In genomic region chr17:27657620-27658019, GRCh38 we compare ENCODE assay signal across 15 cellular contexts. TPM values are rescaled to one million over a fixed set of nuclear protein-coding genes. Genes with fewer than 3 reads are reported as not detected.
A peak's percentile ranks its signal among the peaks of the same experiment; 100 is the strongest.
DNase-seq lines count a peak whose midpoint lies in the region; ATAC-seq and TF ChIP-seq lines count a peak whose summit lies in the region.
"Had no signal": no experiment of that assay in that cellular context is flagged by ENCODE, and none has a peak within 500 bp of the region (broad histone marks: within the 10 kb centered on the region; RNA-seq: fewer than 3 reads in every experiment).

No MANE protein-coding gene starts in this region.

- no peaks in the 10 kb centered on the region for H3K36me3 ChIP-seq in mesendoderm (ENCODE audit: control insufficient read depth, insufficient read depth, low read length)
- H3K36me3 ChIP-seq: pancreas had no signal

- H3K4me2 ChIP-seq in mesendoderm (ENCODE audit: low read length): no peak overlapping the region

- no peak for TF ChIP-seq CTCF in cardiac fibroblast (IDR thresholded peaks at IDR 0.05; ENCODE audit: low read depth, low read length)
- TF ChIP-seq CTCF in GM10248 (IDR thresholded peaks at IDR 0.05; ENCODE audit: control extremely low read depth, extremely low read depth, low read depth, missing control alignments): no peak

- POLR2A ChIA-PET in GM10248 (lab: Yijun Ruan, JAX): no interaction called here

- H3K56ac ChIP-seq in mesendoderm (ENCODE audit: low read length): no peak overlapping the region

- no peak overlapping the region for H3K9ac ChIP-seq in mesendoderm (ENCODE audit: low read length)

- WGBS in mesendoderm (ENCODE audit: extremely low coverage, insufficient coverage, low lambda C conversion rate): no CpG with 5 or more reads among the region's 5 CpGs

- no peak overlapping the region for H3K4ac ChIP-seq in mesendoderm (ENCODE audit: low read depth, low read length)

- H3K4me3 ChIP-seq in cardiac fibroblast (replicated peaks in 1 of 2; ENCODE audit: low read depth in 2 of 2, low read length in 2 of 2) (no peak overlapping the region), mesendoderm (ENCODE audit: low read length) (no peak overlapping the region)
- H3K4me3 ChIP-seq: pancreas had no signal

- H2BK120ac ChIP-seq in mesendoderm (ENCODE audit: low read depth, low read length): no peak overlapping the region

- no peak for ATAC-seq in GM21390 (IDR thresholded peaks at IDR 0.05; ENCODE audit: unreplicated experiment)
- no peak for ATAC-seq in Right ventricle myocardium inferior
- ATAC-seq: activated T-helper 17 cell treated with anti-CD3 and anti-CD28 coated beads, Interleukin-2, amount 50 U/mL, for 72 hours; pancreas had no signal

- H4K8ac ChIP-seq in mesendoderm (ENCODE audit: low read depth, low read length): no peak overlapping the region

- no peak overlapping the region for H2BK15ac ChIP-seq in mesendoderm (replicated peaks; ENCODE audit: low read depth)

- intact Hi-C loops in Right ventricle myocardium inferior (cut with DNase I): no loop called here

- H3K18ac ChIP-seq in mesendoderm (ENCODE audit: low read length): no peak overlapping the region

- no peak overlapping the region for H2BK5ac ChIP-seq in mesendoderm (ENCODE audit: low read length)

- H3K27ac ChIP-seq in mesendoderm (ENCODE audit: low read depth, low read length): no peak overlapping the region
- H3K27ac ChIP-seq: epithelial cell of prostate, HL-60, pancreas had no signal

- no peaks in the 10 kb centered on the region for H3K79me1 ChIP-seq in mesendoderm (ENCODE audit: low read length)

- no peak overlapping the region for H3K23ac ChIP-seq in mesendoderm (ENCODE audit: low read length)

- H3K4me1 ChIP-seq in mesendoderm (ENCODE audit: control insufficient read depth, low read depth, low read length): no peaks in the 10 kb centered on the region
- H3K4me1 ChIP-seq: pancreas had no signal

- no peak overlapping the region for H2AK5ac ChIP-seq in mesendoderm (ENCODE audit: low read length)

- DNase-seq in NOMO-1 treated with DMSO at 0.1 percent for 48 hours (lab: John Stamatoyannopoulos, UW; ENCODE audit: unreplicated experiment) (peak; percentile 2), NOMO-1 treated with dmso at 0.1 percent for 144 hours (lab: John Stamatoyannopoulos, UW; ENCODE audit: unreplicated experiment) (no peak), NCI-H460 (ENCODE audit: extremely low read depth, low read depth) (peak; percentile 36), cardiac fibroblast (ENCODE audit: low read depth in 2 of 2) (peak; percentile 21 to 33), mesendoderm (peak; percentile 29), Right ventricle myocardium inferior (ENCODE audit: missing footprints) (no peak), GM10248 (ENCODE audit: extremely low spot score) (no peak)
- DNase-seq: Calu3; NCI-H1417; stimulated activated CD4-positive, alpha-beta T cell treated with anti-CD3 and anti-CD28 coated beads, Interleukin-1b, Interleukin-23, amount 100 ng/mL, for 48 hours had no signal

- no peaks in the 10 kb centered on the region for H3K27me3 ChIP-seq in mesendoderm (ENCODE audit: insufficient read depth, low read length, poor library complexity)
- H3K27me3 ChIP-seq: pancreas had no signal

- H3K79me2 ChIP-seq in mesendoderm (ENCODE audit: control insufficient read depth, insufficient read depth, low read length): no peaks in the 10 kb centered on the region

- H4K5ac ChIP-seq in mesendoderm (ENCODE audit: low read length): no peak overlapping the region

- CTCF ChIA-PET in GM10248 (lab: Yijun Ruan, JAX): interaction anchor here (1.5 to 6.9 kb wide), 4 partner anchors 9 to 105 kb away, joined by 4 to 42 read pairs (median 6); no protein-coding TSS in a partner anchor

RNA-seq across cellular contexts. Expression of gene LGALS9, which starts 26.6 kb away (rescaled TPM):
- total RNA-seq in NCI-H460 (2014; rRNA removed; shearing (Covaris generic)): 0.14 and 0.25 TPM in 2 replicates
- polyA plus RNA-seq in NCI-H460 (2014; cell fraction: nucleus; rRNA removed): 0.49 and 0.82 TPM in 2 replicates
- polyA plus RNA-seq in mesendoderm (2013, experiment 1 of 2): 0.29 TPM
- polyA plus RNA-seq in mesendoderm (2013, experiment 2 of 2): 0.48 TPM
- total RNA-seq in Right ventricle myocardium inferior: 18.2 TPM

Comparison
In these comparisons a context has a peak if more than half of its experiments do, and no peak if none do; other contexts are left out.
1. DNase-seq: peak in NOMO-1 treated with DMSO at 0.1 percent for 48 hours (single experiment), NCI-H460 (single experiment), cardiac fibroblast (2 of 2) and mesendoderm (single experiment); none in NOMO-1 treated with dmso at 0.1 percent for 144 hours (single experiment), Right ventricle myocardium inferior (single experiment) and GM10248 (single experiment).
2. RNA of gene LGALS9, which starts 26.6 kb away (total RNA-seq): 18.2 TPM in Right ventricle myocardium inferior (single experiment); 0.14 to 0.25 TPM in NCI-H460; every median in the first group is over 10 times any median in the second.